29 cellular contexts compared by ENCODE assay signal in genomic region chr2:145161656-145162055, GRCh38.
"Had no signal": no experiment of that assay in that cellular context is flagged by ENCODE, and none has a peak within 500 bp of the region (broad histone marks: within the 10 kb centered on the region; RNA-seq: fewer than 3 reads in every experiment).

No MANE protein-coding gene starts in this region.

- H3K4me2 ChIP-seq: smooth muscle cell had no signal

- H3K4me3 Mint-ChIP-seq: naive thymus-derived CD8-positive, alpha-beta T cell; nephron progenitor cell; stimulated activated naive CD8-positive, alpha-beta T cell treated with anti-CD3 and anti-CD28 coated beads, Interleukin-15, amount 100 ng/mL, for 72 hours had no signal

- H3K27ac ChIP-seq: coronary artery, esophagus squamous epithelium, gastrocnemius medialis, left lung, prostate gland, right atrium auricular region, suprapubic skin, transverse colon, upper lobe of right lung, uterus had no signal

- H3K9me3 Mint-ChIP-seq: nephron progenitor cell; stimulated activated naive CD8-positive, alpha-beta T cell treated with anti-CD3 and anti-CD28 coated beads, Interleukin-15, amount 100 ng/mL, for 72 hours had no signal

- H3K27ac Mint-ChIP-seq: naive thymus-derived CD8-positive, alpha-beta T cell; nephron progenitor cell; stimulated activated naive CD8-positive, alpha-beta T cell treated with anti-CD3 and anti-CD28 coated beads, Interleukin-15, amount 100 ng/mL, for 72 hours had no signal

- H3K4me1 ChIP-seq: left lung, prostate gland had no signal

- ATAC-seq: gastrocnemius medialis; left lung; naive thymus-derived CD8-positive, alpha-beta T cell; sciatic nerve; stimulated activated naive CD8-positive, alpha-beta T cell treated with anti-CD3 and anti-CD28 coated beads, Interleukin-15, amount 100 ng/mL, for 72 hours; upper lobe of right lung had no signal

- H3K36me3 ChIP-seq: esophagus squamous epithelium, gastrocnemius medialis, left lung, prostate gland, right atrium auricular region, suprapubic skin, transverse colon, upper lobe of right lung, uterus had no signal

- H3K9me3 ChIP-seq: esophagus squamous epithelium, gastrocnemius medialis, left lung, prostate gland, right atrium auricular region, suprapubic skin, transverse colon, upper lobe of right lung, uterus had no signal

- H3K27me3 Mint-ChIP-seq: stimulated activated naive CD8-positive, alpha-beta T cell treated with anti-CD3 and anti-CD28 coated beads, Interleukin-15, amount 100 ng/mL, for 72 hours had no signal

- H3K36me3 Mint-ChIP-seq: naive thymus-derived CD8-positive, alpha-beta T cell had no signal

- H3K4me3 ChIP-seq: coronary artery, esophagus squamous epithelium, gastrocnemius medialis, left lung, prostate gland, right atrium auricular region, smooth muscle cell, suprapubic skin, transverse colon, upper lobe of right lung, uterus had no signal

- DNase-seq: dermis blood vessel endothelial cell; effector memory CD4-positive, alpha-beta T cell; erythroblast; esophagus squamous epithelium; gastrocnemius medialis; head of caudate nucleus; kidney; left lung; mammary epithelial cell; mesendoderm; midbrain; naive thymus-derived CD8-positive, alpha-beta T cell; nephron progenitor cell; nucleus accumbens; stimulated activated CD4-positive, alpha-beta T cell treated with anti-CD3 and anti-CD28 coated beads, Interleukin-12 subunit alpha, Interleukin-12 subunit beta, amount 100 ng/mL, for 4 hours; stimulated activated CD4-positive, alpha-beta T cell treated with anti-CD3 and anti-CD28 coated beads, Interleukin-1b, Interleukin-23, amount 100 ng/mL, for 48 hours; stimulated activated CD4-positive, alpha-beta T cell treated with anti-CD3 and anti-CD28 coated beads, Interleukin-4, amount 100 ng/mL, for 1 hour; stimulated activated CD8-positive, alpha-beta memory T cell treated with anti-CD3 and anti-CD28 coated beads, Interleukin-4, amount 100 ng/mL, for 48 hours; stimulated activated naive CD4-positive, alpha-beta T cell; stimulated activated naive CD8-positive, alpha-beta T cell treated with anti-CD3 and anti-CD28 coated beads, Interleukin-15, amount 100 ng/mL, for 72 hours; transverse colon; upper lobe of right lung; uterus had no signal

- H3K4me1 Mint-ChIP-seq: naive thymus-derived CD8-positive, alpha-beta T cell; stimulated activated naive CD8-positive, alpha-beta T cell treated with anti-CD3 and anti-CD28 coated beads, Interleukin-15, amount 100 ng/mL, for 72 hours had no signal
